13 cellular contexts compared by ENCODE assay signal in genomic region chr11:11992257-11992690, GRCh38. TPM values are rescaled to one million over a fixed set of nuclear protein-coding genes. Genes with fewer than 3 reads are reported as not detected.
DNase-seq lines count a peak whose midpoint lies in the region; ATAC-seq, FAIRE-seq and TF ChIP-seq lines count a peak whose summit lies in the region.
"Had no signal": no experiment of that assay in that cellular context is flagged by ENCODE, and none has a peak within 500 bp of the region (broad histone marks: within the 10 kb centered on the region; RNA-seq: fewer than 3 reads in every experiment).

No MANE protein-coding gene starts in this region.

- FAIRE-seq in bronchial epithelial cell (lab: Jason Lieb, UNC) (no peak), GM12891 (lab: Jason Lieb, UNC) (no peak)

- no peak overlapping the region for H3K4me3 ChIP-seq in bronchial epithelial cell (ENCODE audit: low read depth, low read length)
- H3K4me3 ChIP-seq: body of pancreas, uterus had no signal

- no peak for TF ChIP-seq CTCF in bronchial epithelial cell (IDR thresholded peaks at IDR 0.05; ENCODE audit: insufficient read depth, low read length, severe bottlenecking)

- ATAC-seq in HG02852 (IDR thresholded peaks at IDR 0.05; ENCODE audit: unreplicated experiment) (no peak), HG02973 (IDR thresholded peaks at IDR 0.05; ENCODE audit: unreplicated experiment) (no peak)
- ATAC-seq: body of pancreas had no signal

- DNase-seq in A172 (ENCODE audit: low spot score): peak; percentile 81
- peak; percentile 58 for DNase-seq in LHCN-M2 (ENCODE audit: low read depth)
- DNase-seq in bronchial epithelial cell (ENCODE audit: low read depth): peak; percentile 71
- no peak for DNase-seq in NCI-H2029 treated with DMSO at 0.1 percent for 48 hours (lab: John Stamatoyannopoulos, UW)
- DNase-seq in GM12891 (ENCODE audit: insufficient read length, low spot score): no peak
- DNase-seq: ACHN; activated B cell treated with CpG ODN at 0.5 μM for 24 hours; activated T-cell treated with anti-CD3 and anti-CD28 coated beads, Interleukin-2, amount 50 U/mL, for 24 hours; body of pancreas; uterus had no signal

- no peaks in the 10 kb centered on the region for H3K27me3 ChIP-seq in bronchial epithelial cell (ENCODE audit: control insufficient read depth, insufficient read depth, low read length)
- no peaks in the 10 kb centered on the region for H3K27me3 ChIP-seq in layer of hippocampus (ENCODE audit: control insufficient read depth, insufficient read depth, low read length)
- H3K27me3 ChIP-seq: body of pancreas, uterus had no signal

- H3K36me3 ChIP-seq in bronchial epithelial cell (ENCODE audit: control insufficient read depth, insufficient read depth, low read length): peaks cover 3% of the 10 kb centered on the region
- H3K36me3 ChIP-seq: uterus had no signal

- peak overlapping the region; percentile 30 for H3K27ac ChIP-seq in layer of hippocampus (ENCODE audit: low read depth, low read length)
- H3K27ac ChIP-seq: body of pancreas, uterus had no signal

- no peak for TF ChIP-seq POLR2A in GM12891 (IDR thresholded peaks at IDR 0.05; ENCODE audit: low read depth, low read length)

TF ChIP-seq in GM12891, 5 proteins besides CTCF, POLR2A, EP300 and RAD21:
- TF ChIP-seq POU2F2 (IDR thresholded peaks at IDR 0.05; ENCODE audit: low read depth, low read length) (no peak), TAF1 (IDR thresholded peaks at IDR 0.05; ENCODE audit: low read depth, low read length) (no peak), PAX5 (IDR thresholded peaks at IDR 0.05; ENCODE audit: insufficient read depth, low read length, severe bottlenecking) (no peak), POLR2AphosphoS5 (IDR thresholded peaks at IDR 0.05; ENCODE audit: low read depth, low read length) (no peak), SPI1 (IDR thresholded peaks at IDR 0.05; ENCODE audit: low read depth, low read length) (no peak)

RNA-seq across cellular contexts. Expression of gene DKK3, which starts 16.2 kb away (rescaled TPM):
- total RNA-seq in A172 (2014; rRNA removed; shearing (Covaris generic)): 439 and 474 TPM in 2 replicates
- total RNA-seq in LHCN-M2 (2014; rRNA removed) (263 and 273 TPM in 2 replicates), bronchial epithelial cell (72.4 and 134 TPM in 2 replicates)
- 463 TPM for polyA plus RNA-seq in LHCN-M2 (2012)
- 0.23 TPM for polyA plus RNA-seq in GM12891 (2012; ENCODE audit: low read depth, missing spikeins)
- total RNA-seq: activated B cell treated with CpG ODN at 0.5 μM for 24 hours had no signal

Comparison
In these comparisons a context has a peak if more than half of its experiments do, and no peak if none do; other contexts are left out.
1. DNase-seq: peak in A172 (single experiment), LHCN-M2 (single experiment) and bronchial epithelial cell (single experiment); none in NCI-H2029 treated with DMSO at 0.1 percent for 48 hours (single experiment) and GM12891 (single experiment).